Comparison of ENCODE assay signal across 8 cellular contexts in the genomic region with DNA sequence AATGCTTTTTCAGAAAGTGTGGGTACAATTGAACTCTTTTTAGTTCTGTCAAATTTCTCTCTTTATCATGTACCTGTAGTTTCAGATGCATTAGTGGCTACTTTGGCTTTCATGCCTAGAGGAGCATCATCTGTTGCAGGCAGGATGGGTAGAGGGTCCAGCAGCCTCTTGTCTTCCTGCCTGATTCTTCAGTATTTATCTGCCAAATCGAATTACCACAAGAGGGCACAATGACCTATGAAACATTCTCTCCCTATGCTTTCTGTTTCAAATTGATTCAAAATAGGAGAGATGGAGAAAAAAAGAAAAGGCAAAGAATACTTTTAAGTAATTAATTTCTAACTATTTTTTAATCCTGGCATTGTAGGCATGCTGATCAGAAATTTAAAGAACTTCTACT.
A peak's percentile ranks its signal among the peaks of the same experiment; 100 is the strongest.
DNase-seq lines count a peak whose midpoint lies in the region; ATAC-seq and TF ChIP-seq lines count a peak whose summit lies in the region.

No MANE protein-coding gene starts in this region.

- H3K36me3 ChIP-seq in tibial artery: no peaks in the 10 kb centered on the region

- no peaks in the 10 kb centered on the region for H3K9me3 ChIP-seq in tibial artery

- no peak overlapping the region for H3K27ac Mint-ChIP-seq in stimulated activated naive B cell treated with anti-CD40 and anti-IgM and Interleukin-4, amounts not matched to agents 10 μg/mL and 1 μg/mL and 100 μg/mL, for 72 hours

- peak; percentile 10 for DNase-seq in AG10803 (ENCODE audit: low read depth)
- peak; percentile 13 to 70 for DNase-seq in NCI-H526 (lab: John Stamatoyannopoulos, UW)
- DNase-seq in erythroblast (lab: John Stamatoyannopoulos, UW): peak; percentile 1 to 5
- DNase-seq in stimulated activated naive B cell treated with anti-CD40 and anti-IgM and Interleukin-4, amounts not matched to agents 10 μg/mL and 1 μg/mL and 100 μg/mL, for 72 hours: no peak
- no peak for DNase-seq in tibial artery
- DNase-seq in activated T-cell treated with anti-CD3 and anti-CD28 coated beads, Interleukin-2, amount 50 U/mL, for 4 hours: no peak

- TF ChIP-seq CTCF in AG10803 (conservative IDR thresholded peaks at IDR 0.05; ENCODE audit: low read length) (peak; percentile 37), tibial artery (IDR thresholded peaks at IDR 0.05) (no peak)

- no peaks in the 10 kb centered on the region for H3K36me3 Mint-ChIP-seq in stimulated activated naive B cell treated with anti-CD40 and anti-IgM and Interleukin-4, amounts not matched to agents 10 μg/mL and 1 μg/mL and 100 μg/mL, for 72 hours
- no peaks in the 10 kb centered on the region for H3K36me3 Mint-ChIP-seq in activated T-cell treated with anti-CD3 and anti-CD28 coated beads, Interleukin-2, amount 50 U/mL, for 4 hours (ENCODE audit: insufficient read depth)

- no peaks in the 10 kb centered on the region for H3K9me3 Mint-ChIP-seq in stimulated activated naive B cell treated with anti-CD40 and anti-IgM and Interleukin-4, amounts not matched to agents 10 μg/mL and 1 μg/mL and 100 μg/mL, for 72 hours
- H3K9me3 Mint-ChIP-seq in activated T-cell treated with anti-CD3 and anti-CD28 coated beads, Interleukin-2, amount 50 U/mL, for 4 hours: no peaks in the 10 kb centered on the region

- H3K27me3 Mint-ChIP-seq in stimulated activated naive B cell treated with anti-CD40 and anti-IgM and Interleukin-4, amounts not matched to agents 10 μg/mL and 1 μg/mL and 100 μg/mL, for 72 hours: no peaks in the 10 kb centered on the region
- peaks cover 10% of the 10 kb centered on the region for H3K27me3 Mint-ChIP-seq in activated T-cell treated with anti-CD3 and anti-CD28 coated beads, Interleukin-2, amount 50 U/mL, for 4 hours (ENCODE audit: low read depth)

- ATAC-seq in GM18867 (IDR thresholded peaks at IDR 0.05; ENCODE audit: unreplicated experiment): peak; percentile 78
- peak; percentile 71 for ATAC-seq in HG03135 (IDR thresholded peaks at IDR 0.05; ENCODE audit: unreplicated experiment)
- ATAC-seq in stimulated activated naive B cell treated with anti-CD40 and anti-IgM and Interleukin-4, amounts not matched to agents 10 μg/mL and 1 μg/mL and 100 μg/mL, for 72 hours (replicated peaks): peak; percentile 48 to 63
- no peak for ATAC-seq in activated T-cell treated with anti-CD3 and anti-CD28 coated beads, Interleukin-2, amount 50 U/mL, for 4 hours

- H3K4me3 ChIP-seq in AG10803 (ENCODE audit: low read length) (no peak overlapping the region), tibial artery (no peak overlapping the region)

- H3K4me1 Mint-ChIP-seq in stimulated activated naive B cell treated with anti-CD40 and anti-IgM and Interleukin-4, amounts not matched to agents 10 μg/mL and 1 μg/mL and 100 μg/mL, for 72 hours: no peaks in the 10 kb centered on the region
- no peaks in the 10 kb centered on the region for H3K4me1 Mint-ChIP-seq in activated T-cell treated with anti-CD3 and anti-CD28 coated beads, Interleukin-2, amount 50 U/mL, for 4 hours (ENCODE audit: low read depth)

- no peaks in the 10 kb centered on the region for H3K27me3 ChIP-seq in tibial artery

- H3K27ac ChIP-seq in tibial artery: no peak overlapping the region

- intact Hi-C loops in tibial artery (cut with DNase I; ENCODE audit: low total_unique reads): no loop called here

- no peaks in the 10 kb centered on the region for H3K4me1 ChIP-seq in tibial artery

- TF ChIP-seq POLR2A in erythroblast (IDR thresholded peaks at IDR 0.05; ENCODE audit: low read length): no peak

- no peak overlapping the region for H3K4me3 Mint-ChIP-seq in stimulated activated naive B cell treated with anti-CD40 and anti-IgM and Interleukin-4, amounts not matched to agents 10 μg/mL and 1 μg/mL and 100 μg/mL, for 72 hours
- no peak overlapping the region for H3K4me3 Mint-ChIP-seq in activated T-cell treated with anti-CD3 and anti-CD28 coated beads, Interleukin-2, amount 50 U/mL, for 4 hours

Comparison
In these comparisons a context has a peak if more than half of its experiments do, and no peak if none do; other contexts are left out.
1. DNase-seq: peak in AG10803 (single experiment), NCI-H526 (2 of 2) and erythroblast (2 of 2); none in stimulated activated naive B cell treated with anti-CD40 and anti-IgM and Interleukin-4, amounts not matched to agents 10 μg/mL and 1 μg/mL and 100 μg/mL, for 72 hours (single experiment), tibial artery (0 of 2) and activated T-cell treated with anti-CD3 and anti-CD28 coated beads, Interleukin-2, amount 50 U/mL, for 4 hours (single experiment).
2. ATAC-seq: peak in GM18867 (single experiment), HG03135 (single experiment) and stimulated activated naive B cell treated with anti-CD40 and anti-IgM and Interleukin-4, amounts not matched to agents 10 μg/mL and 1 μg/mL and 100 μg/mL, for 72 hours (2 of 2); none in activated T-cell treated with anti-CD3 and anti-CD28 coated beads, Interleukin-2, amount 50 U/mL, for 4 hours (0 of 2).